Comparison of ENCODE assay signal across 8 cellular contexts in the genomic region with DNA sequence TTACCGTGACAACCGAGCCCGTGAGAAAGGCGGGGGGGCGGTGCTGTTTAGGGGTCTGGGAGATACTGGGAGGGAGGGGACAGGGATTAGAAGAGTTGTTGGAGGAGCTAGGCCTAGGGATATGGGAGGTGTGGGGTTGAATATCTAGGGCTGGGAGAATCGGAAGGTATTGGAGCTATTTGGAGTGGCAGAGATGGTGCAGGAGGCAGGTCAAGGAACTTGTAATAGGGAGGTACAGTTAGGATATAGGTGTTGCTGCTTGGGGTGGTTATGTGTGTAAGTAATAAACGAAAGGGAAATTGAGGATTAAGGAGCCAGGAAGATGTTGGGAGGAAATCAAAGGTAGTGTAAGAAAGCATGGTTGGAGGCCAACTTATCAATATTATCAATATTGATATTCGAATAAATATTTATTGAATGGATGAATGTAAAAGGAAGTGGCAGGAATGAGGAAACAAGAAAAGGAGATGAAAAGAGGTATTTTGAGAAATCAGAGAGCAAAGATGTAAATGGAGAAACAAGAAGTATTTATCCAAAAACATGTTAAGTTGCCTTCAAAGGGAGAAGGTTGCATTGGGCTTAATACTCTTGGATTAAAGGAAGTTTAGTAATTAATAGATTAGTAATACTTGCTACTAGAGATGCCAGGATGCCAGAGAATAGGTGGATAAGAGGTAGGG.
DNase-seq lines count a peak whose midpoint lies in the region; ATAC-seq and TF ChIP-seq lines count a peak whose summit lies in the region.

No MANE protein-coding gene starts in this region.

- peak overlapping the region; percentile 81 for H3K4me3 ChIP-seq in HL-60 (replicated peaks; ENCODE audit: insufficient read depth, low read length)
- H3K4me3 ChIP-seq in brain microvascular endothelial cell (ENCODE audit: low read depth, low read length) = peak overlapping the region; percentile 88

- peak overlapping the region; percentile 91 for H3K4me3 Mint-ChIP-seq in memory B cell

- H3K36me3 ChIP-seq in brain microvascular endothelial cell (replicated peaks) = no peaks in the 10 kb centered on the region

- no peak for DNase-seq in HL-60 (ENCODE audit: low read depth in 1 of 2, low spot score in 1 of 2)
- DNase-seq in brain microvascular endothelial cell = no peak
- no peak for DNase-seq in memory B cell (ENCODE audit: low spot score in 2 of 2)
- DNase-seq in COLO829 (ENCODE audit: low spot score) = no peak
- DNase-seq in HUDEP-2 (lab: John Stamatoyannopoulos, UW; ENCODE audit: unreplicated experiment in 76 of 76) = no peak
- no peak for DNase-seq in DMS153 treated with DMSO at 0.1 percent for 48 hours (lab: John Stamatoyannopoulos, UW; ENCODE audit: unreplicated experiment)

- ATAC-seq in memory B cell (ENCODE audit: low read depth) = no peak
- ATAC-seq in HG02840 (IDR thresholded peaks at IDR 0.05; ENCODE audit: low FRiP score, unreplicated experiment) = no peak

- H3K27ac Mint-ChIP-seq in memory B cell = peak overlapping the region; percentile 96

- in situ Hi-C loops in brain microvascular endothelial cell (cut with HindIII; ENCODE audit: low pct_ligation_motif_present, low sequenced_read_pairs) = no loop called here

- H3K27me3 ChIP-seq in HL-60 (ENCODE audit: insufficient read depth, poor library complexity, severe bottlenecking) (no peaks in the 10 kb centered on the region), brain microvascular endothelial cell (replicated peaks) (peaks cover 3% of the 10 kb centered on the region)

- no peak for TF ChIP-seq CTCF in 22Rv1 (IDR thresholded peaks at IDR 0.05)
- no peak for TF ChIP-seq CTCF in HL-60 (IDR thresholded peaks at IDR 0.05; ENCODE audit: insufficient read depth, low read length)
- TF ChIP-seq CTCF in brain microvascular endothelial cell (IDR thresholded peaks at IDR 0.05; ENCODE audit: low read depth, low read length, missing control alignments) = no peak

- no peaks in the 10 kb centered on the region for H3K9me3 Mint-ChIP-seq in memory B cell

- peaks cover 33% of the 10 kb centered on the region for H3K36me3 Mint-ChIP-seq in memory B cell

- H3K27ac ChIP-seq in 22Rv1 (peak overlapping the region; percentile 93), HL-60 (replicated peaks) (peak overlapping the region; percentile 74), brain microvascular endothelial cell (peak overlapping the region; percentile 88)

- peaks cover 14% of the 10 kb centered on the region for H3K27me3 Mint-ChIP-seq in memory B cell

- peaks cover 33% of the 10 kb centered on the region for H3K4me1 Mint-ChIP-seq in memory B cell
